24 cellular contexts compared by ENCODE assay signal in the genomic region with DNA sequence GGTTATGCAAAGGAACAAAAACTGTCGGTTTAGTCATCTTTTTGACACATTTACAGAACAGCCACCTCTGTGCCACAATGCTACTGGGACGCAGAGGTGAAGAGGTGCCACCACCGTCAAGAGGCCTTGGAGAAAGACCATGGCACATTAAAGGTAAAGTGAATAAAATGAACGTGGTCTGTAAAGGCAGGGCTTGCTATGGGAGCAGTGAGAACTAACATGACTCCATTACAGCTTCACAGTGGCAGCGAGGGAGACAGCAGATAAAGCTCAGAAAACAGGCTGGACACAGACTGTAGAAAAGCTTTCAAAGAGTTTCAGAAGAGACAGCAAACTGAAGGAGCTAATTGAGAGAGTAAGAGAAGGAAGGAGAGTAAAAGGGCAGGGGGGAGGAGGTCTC.
DNase-seq lines count a peak whose midpoint lies in the region; ATAC-seq, FAIRE-seq and TF ChIP-seq lines count a peak whose summit lies in the region.
"Had no signal": no experiment of that assay in that cellular context is flagged by ENCODE, and none has a peak within 500 bp of the region (broad histone marks: within the 10 kb centered on the region; RNA-seq: fewer than 3 reads in every experiment).

No MANE protein-coding gene starts in this region.

- intact Hi-C loops in left ventricle myocardium inferior (cut with micrococcal nuclease) (no loop called here), Right ventricle myocardium superior (cut with DNase I) (no loop called here), HepG2 (cut with micrococcal nuclease; ENCODE audit: unreplicated experiment) (no loop called here)

- H3K27me3 ChIP-seq in left ventricle myocardium inferior (ENCODE audit: low read depth) (no peaks in the 10 kb centered on the region), neutrophil (no peaks in the 10 kb centered on the region), HepG2 (ENCODE audit: control insufficient read depth in 1 of 2, insufficient read depth in 2 of 2, low read length in 2 of 2) (no peaks in the 10 kb centered on the region; a peak in 1 of 5 replicates), suprapubic skin (no peaks in the 10 kb centered on the region)
- H3K27me3 ChIP-seq: body of pancreas, sigmoid colon had no signal

- no peak overlapping the region for H3K4me2 ChIP-seq in HepG2 (ENCODE audit: low read depth, low read length)

- H3K36me3 Mint-ChIP-seq in endothelial cell (ENCODE audit: low read depth, unreplicated experiment): peaks cover 4% of the 10 kb centered on the region
- H3K36me3 Mint-ChIP-seq: immature natural killer cell had no signal

- H3K9me3 ChIP-seq in left ventricle myocardium inferior (replicated peaks): no peaks in the 10 kb centered on the region
- no peaks in the 10 kb centered on the region for H3K9me3 ChIP-seq in neutrophil
- no peaks in the 10 kb centered on the region for H3K9me3 ChIP-seq in HepG2 (ENCODE audit: low read length)
- H3K9me3 ChIP-seq in suprapubic skin: no peaks in the 10 kb centered on the region
- H3K9me3 ChIP-seq: body of pancreas, sigmoid colon had no signal

- WGBS in HepG2 (ENCODE audit: low lambda C conversion rate): 92% methylated on average over 5 of the region's 5 CpGs
- WGBS in suprapubic skin: 75% methylated on average over 5 of the region's 5 CpGs

- POLR2A ChIA-PET in HepG2 (lab: Yijun Ruan, JAX): no interaction called here

- no peak overlapping the region for H3K4me3 Mint-ChIP-seq in endothelial cell (ENCODE audit: unreplicated experiment)
- H3K4me3 Mint-ChIP-seq: immature natural killer cell; T-helper 1 cell treated with Interleukin-12 subunit alpha and Interleukin-12 subunit beta and Interleukin-4 antibody, amounts not matched to agents 30 μg/mL and 1 μg/mL, for 36 hours had no signal

- TF ChIP-seq CTCF in left ventricle myocardium inferior (IDR thresholded peaks at IDR 0.05; ENCODE audit: borderline replicate concordance) (no peak), endothelial cell (IDR thresholded peaks at IDR 0.05; ENCODE audit: unreplicated experiment) (no peak), neutrophil (IDR thresholded peaks at IDR 0.05) (no peak), HepG2 (CRISPR knock-in tag; IDR thresholded peaks at IDR 0.05) (no peak), suprapubic skin (IDR thresholded peaks at IDR 0.05) (no peak)

- H3K27me3 Mint-ChIP-seq in endothelial cell (ENCODE audit: unreplicated experiment): peaks cover 9% of the 10 kb centered on the region

- in situ Hi-C loops in HepG2 (cut with HindIII; ENCODE audit: extremely low pct_ligation_motif_present, low pct_unique_long_range_greater_than_20kb): no loop called here

- H2AFZ ChIP-seq in HepG2 (ENCODE audit: low read length): no peak overlapping the region
- H2AFZ ChIP-seq: GM23248 had no signal

- no peak for TF ChIP-seq EP300 in HepG2 (IDR thresholded peaks at IDR 0.05; ENCODE audit: low read depth in 2 of 2, low read length in 2 of 2)
- TF ChIP-seq EP300 in HepG2 (CRISPR knock-in tag; IDR thresholded peaks at IDR 0.05; ENCODE audit: borderline replicate concordance): no peak
- TF ChIP-seq EP300 in suprapubic skin (IDR thresholded peaks at IDR 0.05): no peak

- CTCF ChIA-PET in HepG2 (lab: Yijun Ruan, JAX; ENCODE audit: low intra/inter-chr PET ratio, low total read pairs): interaction anchor here (0.6 kb wide), 1 partner anchor 105 kb away, joined by 3 read pairs; no protein-coding TSS in a partner anchor

- no peak for FAIRE-seq in HepG2 (lab: Jason Lieb, UNC)

- H3K27ac ChIP-seq in left ventricle myocardium inferior (replicated peaks) (peak overlapping the region; percentile 22), neutrophil (peak overlapping the region; percentile 90), HepG2 (ENCODE audit: extremely low read length, insufficient read depth, low read length) (no peak overlapping the region), suprapubic skin (no peak overlapping the region)
- H3K27ac ChIP-seq: body of pancreas, GM23248, RWPE1, sigmoid colon had no signal

- DNase-seq in left ventricle myocardium inferior: no peak
- no peak for DNase-seq in Right ventricle myocardium superior
- DNase-seq in endothelial cell (ENCODE audit: low spot score): no peak
- no peak for DNase-seq in HepG2 (ENCODE audit: low spot score)
- DNase-seq in suprapubic skin (ENCODE audit: low spot score in 2 of 2): no peak
- no peak for DNase-seq in HT-29 (ENCODE audit: low spot score)
- DNase-seq: activated CD4-positive, alpha-beta T cell treated with anti-CD3 and anti-CD28 coated beads, Interleukin-2, amount 50 U/mL, for 48 hours; activated CD4-positive, CD25-positive, alpha-beta regulatory T cell treated with anti-CD3 and anti-CD28 coated beads, Interleukin-2, amount 50 U/mL, for 72 hours; activated naive CD4-positive, alpha-beta T cell; activated T-cell treated with anti-CD3 and anti-CD28 coated beads, Interleukin-2, amount 50 U/mL, for 48 hours; body of pancreas; Calu3; GM23248; immature natural killer cell; KBM-7; NCI-H1092 treated with DMSO at 0.1 percent for 48 hours; NCI-H1694 treated with DMSO at 0.1 percent for 48 hours; NCI-H446 treated with DMSO at 0.1 percent for 48 hours; sigmoid colon; stimulated activated CD4-positive, alpha-beta T cell treated with anti-CD3 and anti-CD28 coated beads, Interleukin-4, amount 100 ng/mL, for 4 hours had no signal

- no peak for TF ChIP-seq RAD21 in HepG2 (CRISPR knock-in tag; IDR thresholded peaks at IDR 0.05)

- peak overlapping the region; percentile 67 for H3K27ac Mint-ChIP-seq in endothelial cell (ENCODE audit: unreplicated experiment)
- H3K27ac Mint-ChIP-seq: immature natural killer cell; T-helper 1 cell treated with Interleukin-12 subunit alpha and Interleukin-12 subunit beta and Interleukin-4 antibody, amounts not matched to agents 30 μg/mL and 1 μg/mL, for 36 hours had no signal

- no peak overlapping the region for H3K9ac ChIP-seq in HepG2 (ENCODE audit: insufficient read depth, low read depth, low read length)
- H3K9ac ChIP-seq: GM23248 had no signal

- peaks cover 59% of the 10 kb centered on the region for H3K4me1 Mint-ChIP-seq in endothelial cell (ENCODE audit: unreplicated experiment)
- H3K4me1 Mint-ChIP-seq: immature natural killer cell had no signal

- no peaks in the 10 kb centered on the region for H3K79me2 ChIP-seq in HepG2 (ENCODE audit: insufficient read depth, low read length)

- no TSS peak for BruUV-seq in HepG2 (replicated peaks; lab: Mats Ljungman, UMichigan)

- peaks cover 84% of the 10 kb centered on the region for H3K4me1 ChIP-seq in left ventricle myocardium inferior
- H3K4me1 ChIP-seq in neutrophil (ENCODE audit: control insufficient read depth in 1 of 2, insufficient read depth in 1 of 2, low read depth in 1 of 2, low read length in 1 of 2): peaks cover 60 to 72% of the 10 kb centered on the region in 2 experiments
- peaks cover 53% of the 10 kb centered on the region for H3K4me1 ChIP-seq in HepG2 (ENCODE audit: insufficient read depth, low read length)
- H3K4me1 ChIP-seq in suprapubic skin: peaks cover 62% of the 10 kb centered on the region

- H3K36me3 ChIP-seq in left ventricle myocardium inferior (no peaks in the 10 kb centered on the region), neutrophil (peaks cover 4% of the 10 kb centered on the region), HepG2 (replicated peaks in 1 of 2; ENCODE audit: control insufficient read depth in 1 of 2, insufficient read depth in 2 of 2, low read length in 2 of 2) (no peaks in the 10 kb centered on the region), suprapubic skin (no peaks in the 10 kb centered on the region)
- H3K36me3 ChIP-seq: sigmoid colon had no signal

- H4K20me1 ChIP-seq in HepG2 (ENCODE audit: insufficient read depth, low read length): no peaks in the 10 kb centered on the region

- no peak overlapping the region for H3K4me3 ChIP-seq in left ventricle myocardium inferior
- peak overlapping the region; percentile 13 to 56 for H3K4me3 ChIP-seq in neutrophil (ENCODE audit: low read depth in 1 of 2, low read length in 1 of 2)
- H3K4me3 ChIP-seq in HepG2 (replicated peaks in 1 of 3; ENCODE audit: insufficient read depth in 1 of 3, low read depth in 2 of 3, low read length in 3 of 3): no peak overlapping the region
- H3K4me3 ChIP-seq in suprapubic skin: no peak overlapping the region
- H3K4me3 ChIP-seq: body of pancreas, GM23248, sigmoid colon had no signal

- TF ChIP-seq POLR2A in HepG2 (IDR thresholded peaks at IDR 0.05; ENCODE audit: insufficient read depth in 1 of 2, low read depth in 2 of 2, low read length in 2 of 2) (no peak), suprapubic skin (IDR thresholded peaks at IDR 0.05) (no peak)

- no peaks in the 10 kb centered on the region for H3K9me3 Mint-ChIP-seq in endothelial cell (ENCODE audit: unreplicated experiment)
- H3K9me3 Mint-ChIP-seq: immature natural killer cell; T-helper 1 cell treated with Interleukin-12 subunit alpha and Interleukin-12 subunit beta and Interleukin-4 antibody, amounts not matched to agents 30 μg/mL and 1 μg/mL, for 36 hours had no signal

- ATAC-seq in Right ventricle myocardium superior (ENCODE audit: poor library complexity): no peak
- no peak for ATAC-seq in GM21390 (IDR thresholded peaks at IDR 0.05; ENCODE audit: unreplicated experiment)
- ATAC-seq in HepG2: no peak
- ATAC-seq: body of pancreas had no signal

TF ChIP-seq in HepG2, 621 proteins besides CTCF, POLR2A, EP300 and RAD21 (continues in another document):
- no peak for TF ChIP-seq ZNF496 (CRISPR knock-in tag; IDR thresholded peaks at IDR 0.05; ENCODE audit: insufficient replicate concordance)
- TF ChIP-seq, protein P1, sequence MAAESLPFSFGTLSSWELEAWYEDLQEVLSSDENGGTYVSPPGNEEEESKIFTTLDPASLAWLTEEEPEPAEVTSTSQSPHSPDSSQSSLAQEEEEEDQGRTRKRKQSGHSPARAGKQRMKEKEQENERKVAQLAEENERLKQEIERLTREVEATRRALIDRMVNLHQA (CRISPR knock-in tag; IDR thresholded peaks at IDR 0.05): no peak
- TF ChIP-seq ZNF232 (CRISPR knock-in tag; IDR thresholded peaks at IDR 0.05; ENCODE audit: borderline replicate concordance): no peak
- no peak for TF ChIP-seq ISL2 (CRISPR knock-in tag; IDR thresholded peaks at IDR 0.05)
- TF ChIP-seq JUND (CRISPR knock-in tag; IDR thresholded peaks at IDR 0.05): no peak
- no peak for TF ChIP-seq IKZF4 (CRISPR knock-in tag; IDR thresholded peaks at IDR 0.05; ENCODE audit: borderline replicate concordance, low read depth, not compliant biosample characterization)
- TF ChIP-seq SRY (CRISPR knock-in tag; IDR thresholded peaks at IDR 0.05): no peak
- TF ChIP-seq ZNF530 (CRISPR knock-in tag; IDR thresholded peaks at IDR 0.05; ENCODE audit: low read depth): no peak
- TF ChIP-seq, protein P2, sequence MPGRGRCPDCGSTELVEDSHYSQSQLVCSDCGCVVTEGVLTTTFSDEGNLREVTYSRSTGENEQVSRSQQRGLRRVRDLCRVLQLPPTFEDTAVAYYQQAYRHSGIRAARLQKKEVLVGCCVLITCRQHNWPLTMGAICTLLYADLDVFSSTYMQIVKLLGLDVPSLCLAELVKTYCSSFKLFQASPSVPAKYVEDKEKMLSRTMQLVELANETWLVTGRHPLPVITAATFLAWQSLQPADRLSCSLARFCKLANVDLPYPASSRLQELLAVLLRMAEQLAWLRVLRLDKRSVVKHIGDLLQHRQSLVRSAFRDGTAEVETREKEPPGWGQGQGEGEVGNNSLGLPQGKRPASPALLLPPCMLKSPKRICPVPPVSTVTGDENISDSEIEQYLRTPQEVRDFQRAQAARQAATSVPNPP (CRISPR knock-in tag; IDR thresholded peaks at IDR 0.05): no peak

Comparison
In these comparisons a context has a peak if more than half of its experiments do, and no peak if none do; other contexts are left out.
1. H3K27ac ChIP-seq: peak in left ventricle myocardium inferior (single experiment) and neutrophil (single experiment); none in HepG2 (single experiment) and suprapubic skin (single experiment).
2. H3K4me3 ChIP-seq: peak in neutrophil (2 of 2); none in left ventricle myocardium inferior (single experiment), HepG2 (0 of 3) and suprapubic skin (single experiment).